ENCODE assay signal across 8 cellular contexts in genomic region chr19:35744688-35745327, GRCh38. TPM values are rescaled to one million over a fixed set of nuclear protein-coding genes. Genes with fewer than 3 reads are reported as not detected.
DNase-seq lines count a peak whose midpoint lies in the region; ATAC-seq and TF ChIP-seq lines count a peak whose summit lies in the region.

No MANE protein-coding gene starts in this region.

- DNase-seq in Caki2 (ENCODE audit: low read depth) (peak; percentile 97), MV-4-11 (lab: John Stamatoyannopoulos, UW) (peak; percentile 97), SJCRH30 (peak; percentile 98 to 99), foreskin keratinocyte (peak; percentile 83 to 92), stromal cell of bone marrow (ENCODE audit: low read depth) (peak; percentile 96)
- peak; percentile 72 to 88 (median 78) for DNase-seq in activated naive CD4-positive, alpha-beta T cell (lab: John Stamatoyannopoulos, UW)

- in situ Hi-C loops in Caki2 (cut with HindIII; ENCODE audit: low pct_unique_long_range_greater_than_20kb, low sequenced_read_pairs) = no loop called here

- H3K27me3 ChIP-seq in SJCRH30 (no peaks in the 10 kb centered on the region), foreskin keratinocyte (no peaks in the 10 kb centered on the region), neuron (ENCODE audit: insufficient read depth, low read length) (no peaks in the 10 kb centered on the region)

- ATAC-seq in GM21737 (IDR thresholded peaks at IDR 0.05; ENCODE audit: unreplicated experiment) (peak; percentile 28), foreskin keratinocyte (peak; percentile 67)

- 0 out of 2 replicates have a peak, but pooled peaks cover 5% of the 10 kb centered on the region for H3K4me1 ChIP-seq in SJCRH30
- no peaks in the 10 kb centered on the region for H3K4me1 ChIP-seq in foreskin keratinocyte
- H3K4me1 ChIP-seq in neuron (ENCODE audit: insufficient read depth, low read length) = peaks cover 26% of the 10 kb centered on the region

- H3K27ac ChIP-seq in SJCRH30 = peak overlapping the region; percentile 87
- H3K27ac ChIP-seq in foreskin keratinocyte = peak overlapping the region; percentile 86

- no peaks in the 10 kb centered on the region for H3K36me3 ChIP-seq in SJCRH30
- H3K36me3 ChIP-seq in neuron (ENCODE audit: insufficient read depth, low read length) = peaks cover 4% of the 10 kb centered on the region

- H3K4me3 ChIP-seq in SJCRH30 (peak overlapping the region; percentile 74), neuron (ENCODE audit: low read length) (peak overlapping the region; percentile 87)

- no peaks in the 10 kb centered on the region for H3K9me3 ChIP-seq in SJCRH30 (replicated peaks)
- H3K9me3 ChIP-seq in neuron (ENCODE audit: low read length) = no peaks in the 10 kb centered on the region

- H2AFZ ChIP-seq in neuron (ENCODE audit: low read depth, low read length) = peak overlapping the region; percentile 37

- TF ChIP-seq CTCF in foreskin keratinocyte (conservative IDR thresholded peaks at IDR 0.05) = peak; percentile 62

RNA-seq across cellular contexts. Expression of gene U2AF1L4, which starts 0.4 kb away (rescaled TPM):
- total RNA-seq in Caki2 (2014; rRNA removed; shearing (Covaris generic); ENCODE audit: low replicate concordance) = 7.1 and 14.1 TPM in 2 replicates
- 9.7 and 11.4 TPM in 2 replicates for total RNA-seq in SJCRH30 (2014; rRNA removed; shearing (Covaris generic))
- 10.4 and 12.7 TPM in 2 replicates for total RNA-seq in foreskin keratinocyte
- 15.1 and 18.4 TPM in 2 replicates for polyA plus RNA-seq in foreskin keratinocyte

RNA-seq across cellular contexts. Expression of gene PSENEN, which starts 0.6 kb away (rescaled TPM):
- 151 and 186 TPM in 2 replicates for total RNA-seq in Caki2 (2014; rRNA removed; shearing (Covaris generic); ENCODE audit: low replicate concordance)
- 37.7 and 47.2 TPM in 2 replicates for total RNA-seq in SJCRH30 (2014; rRNA removed; shearing (Covaris generic))
- total RNA-seq in foreskin keratinocyte = 63.7 and 75.8 TPM in 2 replicates
- 118 and 136 TPM in 2 replicates for polyA plus RNA-seq in foreskin keratinocyte

RNA-seq across cellular contexts. Expression of gene IGFLR1, which starts 2.6 kb away (rescaled TPM):
- total RNA-seq in Caki2 (2014; rRNA removed; shearing (Covaris generic); ENCODE audit: low replicate concordance) = 10.1 and 18.1 TPM in 2 replicates
- 4.3 and 10.3 TPM in 2 replicates for total RNA-seq in SJCRH30 (2014; rRNA removed; shearing (Covaris generic))
- 3.4 and 3.8 TPM in 2 replicates for total RNA-seq in foreskin keratinocyte
- polyA plus RNA-seq in foreskin keratinocyte = 4.7 and 6.2 TPM in 2 replicates

RNA-seq across cellular contexts. Expression of gene LIN37, which starts 3.6 kb away (rescaled TPM):
- 7.4 and 15.5 TPM in 2 replicates for total RNA-seq in Caki2 (2014; rRNA removed; shearing (Covaris generic); ENCODE audit: low replicate concordance)
- total RNA-seq in SJCRH30 (2014; rRNA removed; shearing (Covaris generic)) = 4.9 and 6.1 TPM in 2 replicates
- total RNA-seq in foreskin keratinocyte = 9.5 and 12.8 TPM in 2 replicates
- polyA plus RNA-seq in foreskin keratinocyte = 15.7 and 16.3 TPM in 2 replicates

RNA-seq across cellular contexts. Expression of gene HSPB6, which starts 12.0 kb away (rescaled TPM):
- not detected in 2 replicates for total RNA-seq in Caki2 (2014; rRNA removed; shearing (Covaris generic); ENCODE audit: low replicate concordance)
- not detected in 2 replicates for total RNA-seq in SJCRH30 (2014; rRNA removed; shearing (Covaris generic))
- total RNA-seq in foreskin keratinocyte = 0.07 and 0.10 TPM in 2 replicates
- polyA plus RNA-seq in foreskin keratinocyte = 0.39 and 0.46 TPM in 2 replicates

Comparison
In these comparisons a context has a peak if more than half of its experiments do, and no peak if none do; other contexts are left out.
1. Peak in every context shown above with its lines: DNase-seq, ATAC-seq, H3K4me3 ChIP-seq and H3K27ac ChIP-seq.